Comparison of ENCODE assay signal across 14 cellular contexts in the genomic region with DNA sequence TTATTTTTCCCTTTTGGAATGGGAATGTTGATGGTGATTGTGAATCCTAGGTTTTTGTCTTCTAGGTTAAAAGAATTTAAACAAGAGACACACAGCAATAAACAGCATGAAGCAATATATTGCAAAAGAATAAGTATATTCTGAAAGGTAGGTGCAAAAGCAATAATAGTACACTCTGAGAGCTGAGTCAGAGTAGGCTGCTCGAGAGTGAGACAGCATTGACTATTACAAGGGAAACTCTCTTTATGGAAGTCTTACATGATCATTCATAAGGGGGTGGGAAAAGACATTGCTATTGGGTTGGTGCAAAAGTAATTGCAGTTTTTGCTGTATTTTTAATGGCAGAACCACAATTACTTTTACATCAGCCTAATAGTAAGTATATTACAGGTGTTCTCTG. TPM values are rescaled to one million over a fixed set of nuclear protein-coding genes. Genes with fewer than 3 reads are reported as not detected.
A peak's percentile ranks its signal among the peaks of the same experiment; 100 is the strongest.
DNase-seq lines count a peak whose midpoint lies in the region; ATAC-seq and TF ChIP-seq lines count a peak whose summit lies in the region.
"Had no signal": no experiment of that assay in that cellular context is flagged by ENCODE, and none has a peak within 500 bp of the region (broad histone marks: within the 10 kb centered on the region; RNA-seq: fewer than 3 reads in every experiment).

No MANE protein-coding gene starts in this region.

- H3K4me1 Mint-ChIP-seq in activated CD4-positive, alpha-beta T cell treated with anti-CD3 and anti-CD28 coated beads, Interleukin-2, amount 10 ng/mL, durations not matched to agents 7 days and 5 days = no peaks in the 10 kb centered on the region
- H3K4me1 Mint-ChIP-seq: B cell had no signal

- no peaks in the 10 kb centered on the region for H3K9me3 Mint-ChIP-seq in activated CD4-positive, alpha-beta T cell treated with anti-CD3 and anti-CD28 coated beads, Interleukin-2, amount 10 ng/mL, durations not matched to agents 7 days and 5 days
- H3K9me3 Mint-ChIP-seq: CD8-positive, alpha-beta T cell; H9 had no signal

- peaks cover 10% of the 10 kb centered on the region for H3K27me3 ChIP-seq in foreskin keratinocyte
- H3K27me3 ChIP-seq: BLaER1 treated with 17β-estradiol and CSF1 and Interleukin-3, amounts not matched to agents 10 nM and 100 nM had no signal

- H3K27ac Mint-ChIP-seq in activated CD4-positive, alpha-beta T cell treated with anti-CD3 and anti-CD28 coated beads, Interleukin-2, amount 10 ng/mL, durations not matched to agents 7 days and 5 days = no peak overlapping the region
- H3K27ac Mint-ChIP-seq: B cell; CD8-positive, alpha-beta T cell; H9 had no signal

- ATAC-seq in foreskin keratinocyte (peak; percentile 37), Right ventricle myocardium superior (ENCODE audit: poor library complexity) (no peak)
- ATAC-seq: CD8-positive, alpha-beta T cell; GM12878 had no signal

- intact Hi-C loops in Right ventricle myocardium superior (cut with DNase I) = loop anchor here (10.0 kb wide), 1 partner anchor 403 kb away; no protein-coding TSS in a partner anchor

- H3K4me3 Mint-ChIP-seq in activated CD4-positive, alpha-beta T cell treated with anti-CD3 and anti-CD28 coated beads, Interleukin-2, amount 10 ng/mL, durations not matched to agents 7 days and 5 days = no peak overlapping the region
- H3K4me3 Mint-ChIP-seq: B cell; CD8-positive, alpha-beta T cell; H9 had no signal

- no peak overlapping the region for H3K27ac ChIP-seq in foreskin keratinocyte
- H3K27ac ChIP-seq: BLaER1 treated with 17β-estradiol and CSF1 and Interleukin-3, amounts not matched to agents 10 nM and 100 nM had no signal

- no peaks in the 10 kb centered on the region for H3K4me1 ChIP-seq in foreskin keratinocyte
- H3K4me1 ChIP-seq: BLaER1 treated with 17β-estradiol and CSF1 and Interleukin-3, amounts not matched to agents 10 nM and 100 nM had no signal

- CTCF ChIA-PET in HEK293T (lab: Yijun Ruan, JAX) = no interaction called here
- CTCF ChIA-PET in activated CD4-positive, alpha-beta T cell treated with anti-CD3 and anti-CD28 coated beads, Interleukin-2, amount 10 ng/mL, durations not matched to agents 7 days and 5 days (lab: Charles Lee) = interaction anchor here (0.7 kb wide), 1 partner anchor 64 kb away, joined by 3 read pairs; no protein-coding TSS in a partner anchor

- H3K36me3 Mint-ChIP-seq in activated CD4-positive, alpha-beta T cell treated with anti-CD3 and anti-CD28 coated beads, Interleukin-2, amount 10 ng/mL, durations not matched to agents 7 days and 5 days (ENCODE audit: low read depth) = no peaks in the 10 kb centered on the region
- H3K36me3 Mint-ChIP-seq: CD8-positive, alpha-beta T cell had no signal

- no peak for TF ChIP-seq CTCF in foreskin keratinocyte (conservative IDR thresholded peaks at IDR 0.05)

- POLR2A ChIA-PET in HEK293T (lab: Yijun Ruan, JAX) = no interaction called here
- POLR2A ChIA-PET in activated CD4-positive, alpha-beta T cell treated with anti-CD3 and anti-CD28 coated beads, Interleukin-2, amount 10 ng/mL, durations not matched to agents 7 days and 5 days (lab: Charles Lee) = no interaction called here

- peaks cover 16% of the 10 kb centered on the region for H3K27me3 Mint-ChIP-seq in activated CD4-positive, alpha-beta T cell treated with anti-CD3 and anti-CD28 coated beads, Interleukin-2, amount 10 ng/mL, durations not matched to agents 7 days and 5 days

- DNase-seq in ELR (ENCODE audit: low read depth) = peak; percentile 35
- DNase-seq in HEK293T (ENCODE audit: extremely low spot score) = no peak
- DNase-seq in amniotic epithelial cell (ENCODE audit: low read depth) = peak; percentile 25
- DNase-seq in foreskin keratinocyte = peak in 1 of 2 donors; percentile 8
- no peak for DNase-seq in activated CD4-positive, alpha-beta T cell treated with anti-CD3 and anti-CD28 coated beads, Interleukin-2, amount 10 ng/mL, durations not matched to agents 7 days and 5 days
- DNase-seq in Right ventricle myocardium superior = no peak
- DNase-seq in RKO (ENCODE audit: low spot score) = no peak
- DNase-seq: Calu3; CD8-positive, alpha-beta T cell; DMS79 treated with DMSO at 0.1 percent for 48 hours; H9 had no signal

TF ChIP-seq in HEK293T, 16 proteins besides CTCF, POLR2A, EP300 and RAD21:
- TF ChIP-seq ELF4 (IDR thresholded peaks at IDR 0.05) (peak; percentile 11; the same call in 1 of the 2 replicates), ARNT (IDR thresholded peaks at IDR 0.05) (no peak)
TF ChIP-seq in HEK293T: peak in this region for 1.

RNA-seq across cellular contexts. Expression of a gene that starts 25.0 kb away (rescaled TPM):
- 23.6 and 24.9 TPM in 2 replicates for total RNA-seq in foreskin keratinocyte
- polyA plus RNA-seq in foreskin keratinocyte = 9.7 and 12.2 TPM in 2 replicates
- total RNA-seq in activated CD4-positive, alpha-beta T cell treated with anti-CD3 and anti-CD28 coated beads, Interleukin-2, amount 10 ng/mL, durations not matched to agents 7 days and 5 days = 10 to 100 TPM; 80.7 to 91.1 TPM
- 1.9 TPM for total RNA-seq in Right ventricle myocardium superior

RNA-seq across cellular contexts. Expression of a gene that starts 44.7 kb away (rescaled TPM):
- total RNA-seq in foreskin keratinocyte = 15.0 and 18.8 TPM in 2 replicates
- polyA plus RNA-seq in foreskin keratinocyte = 9.8 and 10.5 TPM in 2 replicates
- total RNA-seq in activated CD4-positive, alpha-beta T cell treated with anti-CD3 and anti-CD28 coated beads, Interleukin-2, amount 10 ng/mL, durations not matched to agents 7 days and 5 days = 10 to 100 TPM; 16.8 to 19.8 TPM
- 28.2 TPM for total RNA-seq in Right ventricle myocardium superior

Comparison
In these comparisons a context has a peak if more than half of its experiments do, and no peak if none do; other contexts are left out.
1. DNase-seq: peak in ELR (single experiment) and amniotic epithelial cell (single experiment); none in HEK293T (single experiment), activated CD4-positive, alpha-beta T cell treated with anti-CD3 and anti-CD28 coated beads, Interleukin-2, amount 10 ng/mL, durations not matched to agents 7 days and 5 days (single experiment), Right ventricle myocardium superior (single experiment) and RKO (single experiment).